ENCODE assay signal across 15 cellular contexts in the genomic region with DNA sequence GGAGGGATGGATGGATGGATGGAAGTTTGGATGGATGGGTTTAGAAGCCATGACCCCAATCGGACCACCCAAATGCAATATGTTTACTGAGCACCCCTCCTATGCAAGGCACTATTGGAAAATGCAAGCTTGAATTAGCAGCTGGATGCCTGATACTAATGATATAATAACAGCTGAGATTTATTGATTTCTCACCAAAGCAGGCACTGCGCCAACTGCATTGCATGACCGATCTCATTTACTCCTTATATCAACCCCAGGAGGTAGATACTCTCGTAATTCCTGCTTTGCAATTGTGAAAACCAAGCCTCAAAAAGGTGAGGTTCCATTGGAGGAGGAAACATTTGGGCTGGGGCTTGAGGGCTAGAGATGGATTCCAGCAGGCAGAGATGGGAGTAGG.
"Had no signal": no experiment of that assay in that cellular context is flagged by ENCODE, and none has a peak within 500 bp of the region (broad histone marks: within the 10 kb centered on the region; RNA-seq: fewer than 3 reads in every experiment).

No MANE protein-coding gene starts in this region.

- H3K9me3 ChIP-seq: gastrocnemius medialis, left lung, thyroid gland had no signal

- ATAC-seq: gastrocnemius medialis; left lung; natural killer cell treated with Interleukin-12 subunit alpha and Interleukin-12 subunit beta and Interleukin-15 and Interleukin-18, amount 100 ng/mL, for 72 hours; right cardiac atrium; WTC11 had no signal

- H3K36me3 ChIP-seq: cardiac muscle cell, gastrocnemius medialis, left lung, thyroid gland had no signal

- H3K4me3 ChIP-seq: cardiac muscle cell, gastrocnemius medialis, left lung, smooth muscle cell, thyroid gland had no signal

- DNase-seq: activated CD4-positive, alpha-beta T cell treated with anti-CD3 and anti-CD28 coated beads for 48 hours; activated naive CD4-positive, alpha-beta T cell; effector CD8-positive, alpha-beta T cell; gastrocnemius medialis; left lung; nucleus accumbens; right cardiac atrium; thyroid gland had no signal

- H3K27ac ChIP-seq: cardiac muscle cell, left lung, thyroid gland had no signal

- H3K27me3 ChIP-seq: cardiac muscle cell, gastrocnemius medialis, thyroid gland had no signal

- FAIRE-seq: astrocyte, colon, keratinocyte had no signal

- H3K4me1 ChIP-seq: left lung, thyroid gland had no signal
